Comparison of ENCODE assay signal across 17 cellular contexts in genomic region chr1:152411144-152411543, GRCh38. TPM values are rescaled to one million over a fixed set of nuclear protein-coding genes. Genes with fewer than 3 reads are reported as not detected.
DNase-seq lines count a peak whose midpoint lies in the region; ATAC-seq and TF ChIP-seq lines count a peak whose summit lies in the region.
"Had no signal": no experiment of that assay in that cellular context is flagged by ENCODE, and none has a peak within 500 bp of the region (broad histone marks: within the 10 kb centered on the region; RNA-seq: fewer than 3 reads in every experiment).

No MANE protein-coding gene starts in this region.

- peaks cover 0 to 5% of the 10 kb centered on the region in 2 donors for H3K4me1 ChIP-seq in left lung

- DNase-seq in NCI-H82 (lab: John Stamatoyannopoulos, UW) (peak; percentile 13), NCI-H82 treated with DMSO at 0.1 percent for 48 hours (lab: John Stamatoyannopoulos, UW; ENCODE audit: unreplicated experiment) (no peak), NCI-H446 treated with DMSO at 0.1 percent for 48 hours (lab: John Stamatoyannopoulos, UW) (peak; percentile 14), left lung (no peak), posterior vena cava (ENCODE audit: low spot score) (no peak)
- DNase-seq: CD8-positive, alpha-beta memory T cell; DMS79; NCI-H2081; NCI-H2227 treated with DMSO at 0.1 percent for 48 hours; NCI-H526 had no signal

- no peak overlapping the region for H3K4me3 ChIP-seq in left lung

- H3K27me3 ChIP-seq in left lung, result no peaks in the 10 kb centered on the region

- TF ChIP-seq CTCF in left lung (IDR thresholded peaks at IDR 0.05), result no peak

- no peaks in the 10 kb centered on the region for H3K9me3 ChIP-seq in left lung

- ATAC-seq in left lung, result peak; percentile 48
- ATAC-seq in GM18858 (IDR thresholded peaks at IDR 0.05; ENCODE audit: unreplicated experiment), result no peak
- ATAC-seq in HG03097 (IDR thresholded peaks at IDR 0.05; ENCODE audit: low FRiP score, unreplicated experiment), result no peak
- ATAC-seq: Right ventricle myocardium inferior had no signal

- H3K36me3 ChIP-seq in left lung, result no peaks in the 10 kb centered on the region

- H3K27ac ChIP-seq in left lung, result no peak overlapping the region

- intact Hi-C loops in left lung (cut with DNase I) (no loop called here), posterior vena cava (cut with DNase I) (no loop called here)

RNA-seq across cellular contexts. Expression of gene CRNN, which starts 2.9 kb away (rescaled TPM):
- total RNA-seq in left lung (not detected), posterior vena cava (not detected)
- total RNA-seq: CD8-positive, alpha-beta memory T cell; H4; IMR-90; MCF 10A; OCI-LY7; Right ventricle myocardium inferior had no signal

RNA-seq across cellular contexts. Expression of gene FLG2, which starts 51.3 kb away (rescaled TPM):
- total RNA-seq in left lung, result not detected
- total RNA-seq in posterior vena cava, result not detected
- total RNA-seq: CD8-positive, alpha-beta memory T cell; H4; IMR-90; MCF 10A; OCI-LY7; Right ventricle myocardium inferior had no signal

Comparison
In these comparisons a context has a peak if more than half of its experiments do, and no peak if none do; other contexts are left out.
1. DNase-seq: peak in NCI-H82 (single experiment) and NCI-H446 treated with DMSO at 0.1 percent for 48 hours (single experiment); none in NCI-H82 treated with DMSO at 0.1 percent for 48 hours (single experiment), left lung (0 of 2) and posterior vena cava (single experiment).